27 cellular contexts compared by ENCODE assay signal in the genomic region with DNA sequence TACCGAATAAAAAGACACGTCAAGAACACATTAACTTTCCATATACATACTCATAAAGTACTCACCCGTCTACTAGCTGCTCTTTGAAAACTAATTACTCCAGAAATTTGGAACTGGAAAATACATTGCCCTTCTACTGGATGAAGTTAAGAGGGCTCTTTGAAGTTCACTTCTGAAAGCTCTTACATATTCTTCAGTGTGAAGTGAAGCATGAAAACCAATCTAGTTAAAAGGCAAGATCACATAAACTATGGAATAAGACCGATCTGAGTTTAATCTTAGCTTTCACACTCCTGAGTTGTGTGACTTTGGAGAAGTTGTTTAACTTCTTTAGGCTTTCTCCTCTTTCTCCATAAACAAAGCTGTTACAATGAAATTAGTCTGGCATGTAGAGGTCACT. TPM values are rescaled to one million over a fixed set of nuclear protein-coding genes. Genes with fewer than 3 reads are reported as not detected.
A peak's percentile ranks its signal among the peaks of the same experiment; 100 is the strongest.
DNase-seq lines count a peak whose midpoint lies in the region; ATAC-seq, FAIRE-seq and TF ChIP-seq lines count a peak whose summit lies in the region.
"Had no signal": no experiment of that assay in that cellular context is flagged by ENCODE, and none has a peak within 500 bp of the region (broad histone marks: within the 10 kb centered on the region; RNA-seq: fewer than 3 reads in every experiment).

No MANE protein-coding gene starts in this region.

- in situ Hi-C loops in GM12878 (cut with MboI) = no loop called here

- H3K79me2 ChIP-seq in GM12878 (ENCODE audit: control insufficient read depth, insufficient read depth, low read length) = no peaks in the 10 kb centered on the region; the same call in 1 of the 2 replicates

- H3K9me3 ChIP-seq in GM12878 (replicated peaks; ENCODE audit: control insufficient read depth, insufficient read depth, low read length) = no peaks in the 10 kb centered on the region
- H3K9me3 ChIP-seq: adrenal gland, stomach, uterus had no signal

- peak overlapping the region; percentile 53 to 88 (median 78) for H3K27ac Mint-ChIP-seq in nephron
- H3K27ac Mint-ChIP-seq in osteocyte (ENCODE audit: unreplicated experiment) = no peak overlapping the region
- H3K27ac Mint-ChIP-seq: activated CD8-positive, alpha-beta T cell treated with anti-CD3 and anti-CD28 coated beads for 36 hours; activated naive CD4-positive, alpha-beta T cell treated with anti-CD3 and anti-CD28 coated beads, Interleukin-2, amount 10 ng/mL, durations not matched to agents 7 days and 5 days; IgD-negative memory B cell had no signal

- H2AFZ ChIP-seq in GM12878 (ENCODE audit: control insufficient read depth, low read depth, low read length) = no peak overlapping the region
- H2AFZ ChIP-seq: GM23248 had no signal

- H4K20me1 ChIP-seq in GM12878 (ENCODE audit: control insufficient read depth, insufficient read depth) = no peaks in the 10 kb centered on the region

- CTCF ChIA-PET in GM12878 (lab: Yijun Ruan, JAX) = interaction anchor here (1.0 to 1.1 kb wide), 2 partner anchors 10 to 34 kb away, joined by 3 read pairs; no protein-coding TSS in a partner anchor

- H3K4me1 Mint-ChIP-seq in nephron = peaks cover 4% of the 10 kb centered on the region
- no peaks in the 10 kb centered on the region for H3K4me1 Mint-ChIP-seq in osteocyte (ENCODE audit: unreplicated experiment)
- H3K4me1 Mint-ChIP-seq: activated naive CD4-positive, alpha-beta T cell treated with anti-CD3 and anti-CD28 coated beads, Interleukin-2, amount 10 ng/mL, durations not matched to agents 7 days and 5 days had no signal

- no peak overlapping the region for H3K4me2 ChIP-seq in GM12878 (ENCODE audit: control insufficient read depth, insufficient read depth)
- H3K4me2 ChIP-seq: smooth muscle cell had no signal

- H3K4me3 ChIP-seq in GM12878 = no peak overlapping the region
- H3K4me3 ChIP-seq: adrenal gland, GM23248, smooth muscle cell, stomach, uterus had no signal

- TF ChIP-seq EP300 in GM12878 (IDR thresholded peaks at IDR 0.05; ENCODE audit: borderline replicate concordance in 1 of 2, control insufficient read depth in 1 of 2, low read depth in 2 of 2, low read length in 2 of 2) = no peak

- no peaks in the 10 kb centered on the region for H3K9me3 Mint-ChIP-seq in nephron
- H3K9me3 Mint-ChIP-seq in osteocyte (ENCODE audit: unreplicated experiment) = no peaks in the 10 kb centered on the region
- H3K9me3 Mint-ChIP-seq: activated CD8-positive, alpha-beta T cell treated with anti-CD3 and anti-CD28 coated beads for 36 hours; activated naive CD4-positive, alpha-beta T cell treated with anti-CD3 and anti-CD28 coated beads, Interleukin-2, amount 10 ng/mL, durations not matched to agents 7 days and 5 days; HFFc6; IgD-negative memory B cell; memory B cell had no signal

- no peak for ATAC-seq in GM12878
- no peak for ATAC-seq in GM19397 (IDR thresholded peaks at IDR 0.05; ENCODE audit: unreplicated experiment)
- ATAC-seq: activated CD8-positive, alpha-beta T cell treated with anti-CD3 and anti-CD28 coated beads for 36 hours; left lobe of liver; right cardiac atrium had no signal

- peak; percentile 44 for FAIRE-seq in GM12878 (lab: Jason Lieb, UNC)

- peaks cover 1 to 24% of the 10 kb centered on the region in 2 experiments for H3K36me3 ChIP-seq in GM12878 (ENCODE audit: control insufficient read depth in 2 of 2, insufficient read depth in 2 of 2, low read length in 1 of 2)
- H3K36me3 ChIP-seq: uterus had no signal

- SMC1A ChIA-PET in GM12878 (lab: Charles Lee; ENCODE audit: uncharacterized antibody, unreplicated experiment) = interaction anchor here (0.7 to 1.7 kb wide), 5 partner anchors 10 to 20 kb away, joined by 3 to 4 read pairs (median 3); no protein-coding TSS in a partner anchor

- H3K4me3 Mint-ChIP-seq in nephron (no peak overlapping the region), osteocyte (ENCODE audit: unreplicated experiment) (no peak overlapping the region)
- H3K4me3 Mint-ChIP-seq: activated CD8-positive, alpha-beta T cell treated with anti-CD3 and anti-CD28 coated beads for 36 hours; activated naive CD4-positive, alpha-beta T cell treated with anti-CD3 and anti-CD28 coated beads, Interleukin-2, amount 10 ng/mL, durations not matched to agents 7 days and 5 days; HFFc6; IgD-negative memory B cell; memory B cell had no signal

- POLR2A ChIA-PET in GM12878 (lab: Charles Lee) = no interaction called here

- H3K4me1 ChIP-seq in GM12878 (ENCODE audit: control insufficient read depth, insufficient read depth, low read length) = no peaks in the 10 kb centered on the region
- H3K4me1 ChIP-seq: uterus had no signal

- H3K36me3 Mint-ChIP-seq in nephron (ENCODE audit: low read depth) (peaks cover 66% of the 10 kb centered on the region), osteocyte (ENCODE audit: unreplicated experiment) (peaks cover 36% of the 10 kb centered on the region)

- no peak for TF ChIP-seq POLR2A in GM12878 (IDR thresholded peaks at IDR 0.05; ENCODE audit: low read depth, low read length)

- 76% methylated on average over 4 of the region's 4 CpGs for WGBS in GM12878 (ENCODE audit: insufficient coverage, insufficient replicate concordance, low lambda C conversion rate, missing lambda C conversion rate)

- H3K27me3 Mint-ChIP-seq in nephron (ENCODE audit: low read depth) (no peaks in the 10 kb centered on the region), osteocyte (ENCODE audit: unreplicated experiment) (no peaks in the 10 kb centered on the region)
- H3K27me3 Mint-ChIP-seq: activated CD8-positive, alpha-beta T cell treated with anti-CD3 and anti-CD28 coated beads for 36 hours; activated naive CD4-positive, alpha-beta T cell treated with anti-CD3 and anti-CD28 coated beads, Interleukin-2, amount 10 ng/mL, durations not matched to agents 7 days and 5 days; IgD-negative memory B cell; memory B cell had no signal

- no peak overlapping the region for H3K27ac ChIP-seq in GM12878 (ENCODE audit: control insufficient read depth, insufficient read depth)
- H3K27ac ChIP-seq: adrenal gland, brain microvascular endothelial cell, GM23248, stomach, uterus had no signal

- RAD21 ChIA-PET in GM12878 (lab: Charles Lee; ENCODE audit: unreplicated experiment) = no interaction called here

- intact Hi-C loops in GM12878 (cut with micrococcal nuclease; ENCODE audit: unreplicated experiment) = no loop called here

- no peaks in the 10 kb centered on the region for H3K27me3 ChIP-seq in GM12878 (replicated peaks in 1 of 2; ENCODE audit: control insufficient read depth in 2 of 2, insufficient read depth in 2 of 2, low read length in 1 of 2)
- H3K27me3 ChIP-seq: adrenal gland, brain microvascular endothelial cell, stomach, uterus had no signal

- DNase-seq in DMS79 treated with DMSO at 0.1 percent for 48 hours (lab: John Stamatoyannopoulos, UW) (peak; percentile 97), NCI-H128 (lab: John Stamatoyannopoulos, UW; ENCODE audit: unreplicated experiment) (peak; percentile 38), GM12878 (ENCODE audit: low read depth, low spot score) (no peak), osteocyte (ENCODE audit: extremely low spot score, unreplicated experiment) (no peak)
- DNase-seq in effector CD4-positive, alpha-beta T cell = no peak
- DNase-seq: activated CD8-positive, alpha-beta memory T cell treated with anti-CD3 and anti-CD28 coated beads, Interleukin-2, amount 50 U/mL, for 48 hours; activated CD8-positive, alpha-beta T cell treated with anti-CD3 and anti-CD28 coated beads for 36 hours; activated naive CD4-positive, alpha-beta T cell treated with anti-CD3 and anti-CD28 coated beads, Interleukin-2, amount 10 ng/mL, durations not matched to agents 7 days and 5 days; adrenal gland; brain microvascular endothelial cell; DMS 273 treated with DMSO at 0.1 percent for 48 hours; GM23248; HFFc6; NCI-H1694 treated with DMSO at 0.1 percent for 48 hours; NCI-H2227 treated with DMSO at 0.1 percent for 48 hours; NCI-H748 treated with DMSO at 0.1 percent for 48 hours; right cardiac atrium; Right ventricle myocardium superior; stomach; T-helper 2 cell; uterus had no signal

- no TSS peak for BruUV-seq in GM12878 (replicated peaks; lab: Mats Ljungman, UMichigan)

- TF ChIP-seq RAD21 in GM12878 (IDR thresholded peaks at IDR 0.05; ENCODE audit: insufficient read depth, low read depth, low read length) = no peak

- H3K9ac ChIP-seq in GM12878 (ENCODE audit: control insufficient read depth, insufficient read depth, low read length) = no peak overlapping the region
- H3K9ac ChIP-seq: GM23248 had no signal

- TF ChIP-seq CTCF in GM12878 (IDR thresholded peaks at IDR 0.05 in 2 of 3, conservative IDR thresholded peaks at IDR 0.05 in 1 of 3; ENCODE audit: control insufficient read depth in 2 of 3, extremely low read depth in 1 of 3, insufficient read depth in 1 of 3, low read depth in 3 of 3, low read length in 3 of 3) = no peak
- no peak for TF ChIP-seq CTCF in nephron (IDR thresholded peaks at IDR 0.05; ENCODE audit: unreplicated experiment in 3 of 3)
- TF ChIP-seq CTCF in osteocyte (IDR thresholded peaks at IDR 0.05) = no peak

TF ChIP-seq in GM12878, 131 proteins besides CTCF, POLR2A, EP300 and RAD21 (continues in another document):
- TF ChIP-seq KLF5 (IDR thresholded peaks at IDR 0.05; ENCODE audit: partially characterized antibody) (no peak), YBX1 (IDR thresholded peaks at IDR 0.05) (no peak), TCF7 (IDR thresholded peaks at IDR 0.05; ENCODE audit: borderline replicate concordance) (0 out of 2 replicates have a peak, but pooled peaks have one; percentile 8), KDM1A (IDR thresholded peaks at IDR 0.05; ENCODE audit: borderline replicate concordance) (no peak)

RNA-seq across cellular contexts. Expression of a gene that starts 38.5 kb away (rescaled TPM):
- total RNA-seq in GM12878 (2013; cell fraction: nucleolus; rRNA removed) = 240 and 257 TPM in 2 replicates
- 37.6 and 38.9 TPM in 2 replicates for total RNA-seq in GM12878 (2014; rRNA removed)
- 31.8 and 39.8 TPM in 2 replicates for total RNA-seq in GM12878 (2014; rRNA removed; fragmentation: Illumina TruSeq; extraction: Trizol)
- 26.0 and 30.7 TPM in 2 replicates for total RNA-seq in GM12878 (2021)
- 17.0 TPM for polyA plus RNA-seq in GM12878 (2011; ENCODE audit: low read depth)
- 46.8 and 52.3 TPM in 2 replicates for polyA plus RNA-seq in GM12878 (2011; rRNA removed)
- 13.8 and 16.8 TPM in 2 replicates for polyA plus RNA-seq in GM12878 (2011; cell fraction: cytosol; rRNA removed)
- polyA plus RNA-seq in GM12878 (2011; cell fraction: nucleus; rRNA removed) = 87.9 and 113 TPM in 2 replicates
- 21.2 and 23.1 TPM in 2 replicates for polyA plus RNA-seq in GM12878 (2012)
- polyA plus RNA-seq in GM12878 (2014; fragmentation: Illumina TruSeq; extraction: Trizol) = 30.0 and 42.1 TPM in 2 replicates
- 10 to 100 TPM; 11.3 to 12.9 TPM for polyA plus RNA-seq in GM12878 (2014; fragmentation: Nextera tagmentation; extraction: Ambion mirVana)
- polyA plus RNA-seq in GM12878 (2014; rRNA removed) = 23.5 and 27.9 TPM in 2 replicates
- polyA plus RNA-seq in GM12878 (2016; fragmentation: Nextera tagmentation; extraction: Ambion mirVana) = 10 to 100 TPM; 20.0 to 22.4 TPM
- 45.3 and 50.5 TPM in 2 replicates for polyA minus RNA-seq in GM12878 (2011; rRNA and poly(A)+ RNA removed)
- polyA minus RNA-seq in GM12878 (2011; cell fraction: cytosol; rRNA and poly(A)+ RNA removed) = 9.8 and 13.4 TPM in 2 replicates
- polyA minus RNA-seq in GM12878 (2011; cell fraction: nucleus; rRNA and poly(A)+ RNA removed) = 63.3 and 81.1 TPM in 2 replicates
- total RNA-seq in osteocyte = 32.5 and 33.0 TPM in 2 replicates

Comparison
In these comparisons a context has a peak if more than half of its experiments do, and no peak if none do; other contexts are left out.
1. DNase-seq: peak in DMS79 treated with DMSO at 0.1 percent for 48 hours (single experiment) and NCI-H128 (single experiment); none in GM12878 (single experiment), osteocyte (single experiment) and effector CD4-positive, alpha-beta T cell (single experiment).